1 cellular context compared by ENCODE assay signal in the genomic region with DNA sequence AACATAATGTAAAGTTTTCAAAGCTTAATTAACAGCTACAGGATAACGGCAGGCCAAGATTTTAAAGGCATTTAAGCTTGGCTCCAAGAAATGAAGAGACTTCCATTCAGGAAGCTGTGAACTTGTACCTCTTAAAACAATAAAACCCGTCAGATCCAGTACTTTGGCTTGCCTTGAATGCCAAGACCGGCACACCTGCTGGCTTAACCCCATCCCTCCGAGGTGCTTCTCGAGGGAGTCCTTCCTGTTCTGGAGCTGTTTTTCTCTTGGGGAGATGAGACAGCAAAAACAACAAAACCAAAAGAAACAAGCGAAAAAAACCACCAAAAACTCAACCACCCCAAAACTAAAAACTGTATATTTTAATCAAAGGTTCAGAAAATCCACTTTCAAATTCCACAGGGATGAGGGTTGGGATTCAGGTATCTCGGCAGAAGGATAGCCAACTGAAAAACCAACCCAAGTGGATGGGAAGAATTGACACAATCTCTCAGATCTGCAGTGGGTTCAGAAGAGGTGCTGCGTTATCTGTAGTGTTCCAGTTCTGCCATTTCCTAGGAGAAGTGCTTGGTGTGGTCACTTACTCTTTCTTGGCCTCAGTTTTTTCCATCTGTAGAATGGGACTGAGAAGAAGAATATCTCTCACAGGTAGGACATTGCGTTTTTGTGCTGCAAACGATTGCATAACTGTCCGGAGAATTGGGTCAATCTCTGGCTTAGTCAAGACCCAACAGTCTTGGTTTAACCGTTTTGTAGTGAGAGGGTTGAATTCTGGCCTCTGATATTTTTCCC.
TF ChIP-seq lines count a peak whose summit lies in the region.

No MANE protein-coding gene starts in this region.

TF ChIP-seq in HepG2, 621 proteins besides CTCF, POLR2A, EP300 and RAD21 (continued from another document):
- TF ChIP-seq, protein P1, sequence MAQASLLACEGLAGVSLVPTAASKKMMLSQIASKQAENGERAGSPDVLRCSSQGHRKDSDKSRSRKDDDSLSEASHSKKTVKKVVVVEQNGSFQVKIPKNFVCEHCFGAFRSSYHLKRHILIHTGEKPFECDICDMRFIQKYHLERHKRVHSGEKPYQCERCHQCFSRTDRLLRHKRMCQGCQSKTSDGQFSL (CRISPR knock-in tag; IDR thresholded peaks at IDR 0.05): no peak
- TF ChIP-seq, protein P2, sequence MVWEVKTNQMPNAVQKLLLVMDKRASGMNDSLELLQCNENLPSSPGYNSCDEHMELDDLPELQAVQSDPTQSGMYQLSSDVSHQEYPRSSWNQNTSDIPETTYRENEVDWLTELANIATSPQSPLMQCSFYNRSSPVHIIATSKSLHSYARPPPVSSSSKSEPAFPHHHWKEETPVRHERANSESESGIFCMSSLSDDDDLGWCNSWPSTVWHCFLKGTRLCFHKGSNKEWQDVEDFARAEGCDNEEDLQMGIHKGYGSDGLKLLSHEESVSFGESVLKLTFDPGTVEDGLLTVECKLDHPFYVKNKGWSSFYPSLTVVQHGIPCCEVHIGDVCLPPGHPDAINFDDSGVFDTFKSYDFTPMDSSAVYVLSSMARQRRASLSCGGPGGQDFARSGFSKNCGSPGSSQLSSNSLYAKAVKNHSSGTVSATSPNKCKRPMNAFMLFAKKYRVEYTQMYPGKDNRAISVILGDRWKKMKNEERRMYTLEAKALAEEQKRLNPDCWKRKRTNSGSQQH (CRISPR knock-in tag; IDR thresholded peaks at IDR 0.05; ENCODE audit: low read depth): no peak
